Comparison of ENCODE assay signal across 9 cellular contexts in genomic region chr14:22112004-22112403, GRCh38.
A peak's percentile ranks its signal among the peaks of the same experiment; 100 is the strongest.
DNase-seq lines count a peak whose midpoint lies in the region; ATAC-seq, FAIRE-seq and TF ChIP-seq lines count a peak whose summit lies in the region.
"Had no signal": no experiment of that assay in that cellular context is flagged by ENCODE, and none has a peak within 500 bp of the region (broad histone marks: within the 10 kb centered on the region; RNA-seq: fewer than 3 reads in every experiment).

No MANE protein-coding gene starts in this region.

- H3K4me3 ChIP-seq in OCI-LY1 (ENCODE audit: low read depth, low read length, poor library complexity, severe bottlenecking) (no peak overlapping the region), esophagus muscularis mucosa (no peak overlapping the region)

- no peaks in the 10 kb centered on the region for H3K79me2 ChIP-seq in OCI-LY1 (ENCODE audit: insufficient read depth, low read length)

- no peaks in the 10 kb centered on the region for H3K9me3 Mint-ChIP-seq in activated naive CD4-positive, alpha-beta T cell treated with anti-CD3 and anti-CD28 coated beads, Interleukin-2, amount 50 U/mL, for 72 hours
- H3K9me3 Mint-ChIP-seq in nephron, result no peaks in the 10 kb centered on the region

- H3K27ac Mint-ChIP-seq in activated naive CD4-positive, alpha-beta T cell treated with anti-CD3 and anti-CD28 coated beads, Interleukin-2, amount 50 U/mL, for 72 hours, result peak overlapping the region; percentile 50 to 69
- no peak overlapping the region for H3K27ac Mint-ChIP-seq in nephron

- no peak for TF ChIP-seq EP300 in esophagus muscularis mucosa (IDR thresholded peaks at IDR 0.05)

- H3K27me3 Mint-ChIP-seq in nephron (ENCODE audit: low read depth), result no peaks in the 10 kb centered on the region

- H3K9me3 ChIP-seq in OCI-LY1 (ENCODE audit: low read length) (no peaks in the 10 kb centered on the region), esophagus muscularis mucosa (no peaks in the 10 kb centered on the region)

- H3K4me2 ChIP-seq in OCI-LY1 (ENCODE audit: low read length), result no peak overlapping the region

- H3K27ac ChIP-seq in OCI-LY1 (ENCODE audit: low read depth, low read length, poor library complexity, severe bottlenecking) (no peak overlapping the region), esophagus muscularis mucosa (replicated peaks in 1 of 4) (no peak overlapping the region)

- DNase-seq in activated naive CD4-positive, alpha-beta T cell treated with anti-CD3 and anti-CD28 coated beads, Interleukin-2, amount 50 U/mL, for 72 hours (ENCODE audit: low spot score in 2 of 2), result peak in 1 of 2 donors; percentile 46
- no peak for DNase-seq in esophagus muscularis mucosa (ENCODE audit: extremely low spot score)

- H2AFZ ChIP-seq in OCI-LY1 (ENCODE audit: low read length), result no peak overlapping the region

- H3K9me2 ChIP-seq in OCI-LY1 (ENCODE audit: low read depth, low read length), result no peaks in the 10 kb centered on the region

- WGBS in esophagus muscularis mucosa, result 64% methylated on average over 3 of the region's 3 CpGs

- intact Hi-C loops in esophagus muscularis mucosa (cut with DNase I), result no loop called here

- H3K4me1 Mint-ChIP-seq in nephron, result no peaks in the 10 kb centered on the region

- no peak for ATAC-seq in activated naive CD4-positive, alpha-beta T cell treated with anti-CD3 and anti-CD28 coated beads, Interleukin-2, amount 50 U/mL, for 72 hours
- ATAC-seq in HG03378 (IDR thresholded peaks at IDR 0.05; ENCODE audit: unreplicated experiment) (no peak), GM18498 (IDR thresholded peaks at IDR 0.05; ENCODE audit: unreplicated experiment) (no peak), GM21360 (IDR thresholded peaks at IDR 0.05; ENCODE audit: unreplicated experiment) (no peak)
- ATAC-seq: left colon had no signal

- H3K36me3 ChIP-seq in OCI-LY1 (ENCODE audit: insufficient read depth, low read length), result no peaks in the 10 kb centered on the region
- no peaks in the 10 kb centered on the region for H3K36me3 ChIP-seq in esophagus muscularis mucosa

- no peaks in the 10 kb centered on the region for H3K36me3 Mint-ChIP-seq in activated naive CD4-positive, alpha-beta T cell treated with anti-CD3 and anti-CD28 coated beads, Interleukin-2, amount 50 U/mL, for 72 hours
- H3K36me3 Mint-ChIP-seq in nephron (ENCODE audit: low read depth), result no peaks in the 10 kb centered on the region

- H4K20me1 ChIP-seq in OCI-LY1 (ENCODE audit: insufficient read depth, low read length), result no peaks in the 10 kb centered on the region

- H3K27me3 ChIP-seq in OCI-LY1 (ENCODE audit: insufficient read depth, low read length), result no peaks in the 10 kb centered on the region
- peaks cover 0 to 8% (median 0%) of the 10 kb centered on the region in 4 donors for H3K27me3 ChIP-seq in esophagus muscularis mucosa

- H3K4me1 ChIP-seq in OCI-LY1 (ENCODE audit: insufficient read depth, low read length, severe bottlenecking) (no peaks in the 10 kb centered on the region), esophagus muscularis mucosa (no peaks in the 10 kb centered on the region)

- TF ChIP-seq CTCF in OCI-LY1 (IDR thresholded peaks at IDR 0.05; ENCODE audit: low read length), result peak; percentile 73
- TF ChIP-seq CTCF in nephron (IDR thresholded peaks at IDR 0.05; ENCODE audit: unreplicated experiment in 3 of 3), result peak in 2 of 3 experiments; percentile 20 to 42
- TF ChIP-seq CTCF in esophagus muscularis mucosa (IDR thresholded peaks at IDR 0.05), result peak in 1 of 3 experiments; percentile 29

- H3K9ac ChIP-seq in OCI-LY1 (ENCODE audit: low read length), result no peak overlapping the region

- peak; percentile 66 for FAIRE-seq in G401.6 (lab: Jason Lieb, UNC)

- no peak overlapping the region for H3K4me3 Mint-ChIP-seq in nephron

- no peak for TF ChIP-seq POLR2A in esophagus muscularis mucosa (IDR thresholded peaks at IDR 0.05; ENCODE audit: low read depth)

- H3F3A ChIP-seq in OCI-LY1 (ENCODE audit: insufficient read depth, low read length), result no peaks in the 10 kb centered on the region

Comparison
In these comparisons a context has a peak if more than half of its experiments do, and no peak if none do; other contexts are left out.
1. H3K27ac Mint-ChIP-seq: peak in activated naive CD4-positive, alpha-beta T cell treated with anti-CD3 and anti-CD28 coated beads, Interleukin-2, amount 50 U/mL, for 72 hours (2 of 2); none in nephron (0 of 3).